1 cellular context compared by ENCODE assay signal in genomic region chr17:4788807-4789700, GRCh38.
TF ChIP-seq lines count a peak whose summit lies in the region.

TSS of gene GLTPD2 (plus strand) at chr17:4788964. CDS start at chr17:4789012, 48 bp downstream.

TF ChIP-seq in H1, 55 proteins besides CTCF, POLR2A, EP300 and RAD21 (continued from another document):
- TF ChIP-seq SP2 (IDR thresholded peaks at IDR 0.05; ENCODE audit: low read length) (no peak), SUZ12 (IDR thresholded peaks at IDR 0.05; ENCODE audit: low read length) (peak; percentile 63), KDM5A (IDR thresholded peaks at IDR 0.05; ENCODE audit: low read length) (no peak), KDM4A (IDR thresholded peaks at IDR 0.05; ENCODE audit: low read depth, low read length, severe bottlenecking) (peak; percentile 74), GABPA (IDR thresholded peaks at IDR 0.05; ENCODE audit: borderline replicate concordance, insufficient read depth, low read length) (no peak), NANOG (IDR thresholded peaks at IDR 0.05; ENCODE audit: insufficient read depth, low read depth, low read length, poor library complexity, severe bottlenecking) (no peak), SP1 (IDR thresholded peaks at IDR 0.05; ENCODE audit: low read depth, low read length) (no peak), CHD2 (IDR thresholded peaks at IDR 0.05; ENCODE audit: low read length) (no peak), SP4 (IDR thresholded peaks at IDR 0.05; ENCODE audit: low read length) (no peak), CHD7 (IDR thresholded peaks at IDR 0.05; ENCODE audit: insufficient replicate concordance, low read length) (no peak), RNF2 (IDR thresholded peaks at IDR 0.05; ENCODE audit: borderline replicate concordance, low read depth, low read length, missing control alignments, poor library complexity, severe bottlenecking) (peak; percentile 38), RBBP5 (IDR thresholded peaks at IDR 0.05; ENCODE audit: borderline replicate concordance, low read depth, low read length) (no peak), ASH2L (IDR thresholded peaks at IDR 0.05; ENCODE audit: low read length) (no peak), BCL11A (IDR thresholded peaks at IDR 0.05; ENCODE audit: low read depth in 2 of 2, low read length in 2 of 2) (no peak)
